8 cellular contexts compared by ENCODE assay signal in the genomic region with DNA sequence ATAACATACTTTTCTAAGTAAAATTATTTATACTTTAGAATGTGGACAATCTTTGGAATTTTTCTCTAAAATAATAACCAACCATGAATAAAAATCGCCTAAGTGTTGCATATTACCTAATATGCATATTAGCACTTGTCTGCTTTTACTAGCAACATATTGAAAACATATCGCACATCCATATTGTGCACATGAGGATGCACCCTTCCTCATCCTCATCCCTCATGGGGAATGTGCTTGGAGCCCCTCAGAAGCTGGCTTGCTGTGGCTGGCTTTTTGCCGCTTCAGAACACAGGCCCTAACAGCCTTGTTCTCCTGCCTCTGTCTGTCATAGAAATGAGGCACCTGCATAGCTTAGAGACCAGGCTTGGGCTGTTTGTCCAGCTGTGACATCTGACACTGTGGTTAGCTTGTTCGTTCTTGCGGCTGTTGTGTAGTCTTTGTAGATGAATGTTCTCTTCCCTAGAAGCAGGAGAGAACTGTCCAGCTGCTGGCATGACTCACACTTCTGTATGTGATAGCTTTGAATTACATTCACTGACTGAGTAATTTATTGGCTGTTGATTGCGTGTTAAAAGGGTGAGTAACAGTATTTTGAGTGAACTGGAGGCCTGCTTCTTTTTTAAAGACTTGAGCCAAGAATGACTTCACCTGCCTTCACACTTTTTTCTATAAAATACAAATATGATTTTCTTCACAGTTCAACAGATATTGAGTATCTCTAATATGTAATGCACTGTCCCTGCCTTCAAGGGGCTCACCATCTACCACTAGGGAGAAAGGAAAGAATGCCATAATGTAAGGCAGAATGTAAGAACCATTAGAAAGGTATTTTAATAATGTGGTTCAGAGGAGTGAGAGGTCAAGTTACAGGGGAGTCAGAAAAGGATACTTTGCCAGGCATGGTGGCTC.
A peak's percentile ranks its signal among the peaks of the same experiment; 100 is the strongest.
DNase-seq lines count a peak whose midpoint lies in the region; TF ChIP-seq lines count a peak whose summit lies in the region.

No MANE protein-coding gene starts in this region.

- WGBS in neuronal stem cell (ENCODE audit: extremely low coverage in 2 of 2, insufficient read length in 2 of 2, insufficient replicate concordance in 1 of 2), 2 donors, result no CpG with 5 or more reads among the region's 6 CpGs

- no peak overlapping the region for H2BK12ac ChIP-seq in neuronal stem cell (ENCODE audit: low read length)

- H2BK15ac ChIP-seq in neuronal stem cell (ENCODE audit: low read length), result no peak overlapping the region

- H2AFZ ChIP-seq in neuronal stem cell (ENCODE audit: low read length), result no peak overlapping the region

- H3K4me1 ChIP-seq in cardiac muscle cell (ENCODE audit: low read depth) (no peaks in the 10 kb centered on the region), neuronal stem cell (ENCODE audit: control insufficient read depth in 2 of 2, insufficient read depth in 1 of 2, low read depth in 1 of 2, low read length in 2 of 2) (peaks cover 0 to 8% of the 10 kb centered on the region in 2 donors)

- no peak for TF ChIP-seq CTCF in HFFc6 (IDR thresholded peaks at IDR 0.05)
- no peak for TF ChIP-seq CTCF in cardiac muscle cell (IDR thresholded peaks at IDR 0.05; ENCODE audit: low read depth, low read length)

- H3K36me3 ChIP-seq in MG63 (peaks cover 11% of the 10 kb centered on the region), cardiac muscle cell (no peaks in the 10 kb centered on the region), neuronal stem cell (replicated peaks in 1 of 2; ENCODE audit: control insufficient read depth in 2 of 2, insufficient read depth in 2 of 2, low read length in 2 of 2) (peaks cover 0 to 18% of the 10 kb centered on the region in 2 donors)

- H3K27me3 ChIP-seq in MG63, result no peaks in the 10 kb centered on the region
- H3K27me3 ChIP-seq in cardiac muscle cell, result no peaks in the 10 kb centered on the region
- H3K27me3 ChIP-seq in neuronal stem cell (ENCODE audit: control insufficient read depth in 3 of 3, insufficient read depth in 3 of 3, low read depth in 1 of 3, low read length in 3 of 3), result no peaks in the 10 kb centered on the region

- H3K23ac ChIP-seq in neuronal stem cell (ENCODE audit: low read depth, low read length, poor library complexity), result no peak overlapping the region

- H3K4me3 ChIP-seq in MG63 (no peak overlapping the region), cardiac muscle cell (no peak overlapping the region), neuronal stem cell (ENCODE audit: low read length in 2 of 2) (no peak overlapping the region)

- no peak overlapping the region for H3K4me3 Mint-ChIP-seq in HFFc6

- no peak overlapping the region for H4K8ac ChIP-seq in neuronal stem cell (ENCODE audit: low read depth, low read length)

- H2BK120ac ChIP-seq in neuronal stem cell (ENCODE audit: low read depth, low read length), result no peak overlapping the region

- no peak overlapping the region for H2AK5ac ChIP-seq in neuronal stem cell (ENCODE audit: low read depth, low read length)

- peaks cover 4% of the 10 kb centered on the region; the same call in 1 of the 2 replicates for H3K36me3 Mint-ChIP-seq in HFFc6 (ENCODE audit: low read depth)

- H3K9ac ChIP-seq in neuronal stem cell (ENCODE audit: low read depth, low read length, poor library complexity), result no peak overlapping the region

- H3K4ac ChIP-seq in neuronal stem cell (ENCODE audit: low read length), result no peak overlapping the region

- H3K27ac ChIP-seq in cardiac muscle cell (no peak overlapping the region), neuronal stem cell (replicated peaks; ENCODE audit: low read length) (no peak overlapping the region)

- no peak overlapping the region for H4K91ac ChIP-seq in neuronal stem cell (ENCODE audit: low read depth, low read length, poor library complexity)

- H3K27me3 Mint-ChIP-seq in HFFc6 (ENCODE audit: insufficient read depth), result peaks cover 25% of the 10 kb centered on the region

- H3K9me3 ChIP-seq in MG63, result peaks cover 11% of the 10 kb centered on the region
- no peaks in the 10 kb centered on the region for H3K9me3 ChIP-seq in cardiac muscle cell (ENCODE audit: low read depth)
- H3K9me3 ChIP-seq in neuronal stem cell (replicated peaks in 1 of 2; ENCODE audit: control insufficient read depth in 2 of 2, insufficient read depth in 1 of 2, low read depth in 1 of 2, low read length in 2 of 2), result peaks cover 0 to 11% of the 10 kb centered on the region in 2 donors

- peak; percentile 27 for DNase-seq in stimulated activated CD4-positive, alpha-beta T cell treated with anti-CD3 and anti-CD28 coated beads, Interleukin-15, amount 100 ng/mL, for 24 hours
- DNase-seq in stimulated activated CD4-positive, alpha-beta T cell treated with anti-CD3 and anti-CD28 coated beads, Interleukin-4, amount 100 ng/mL, for 4 hours, result no peak
- peak; percentile 95 for DNase-seq in HFFc6
- DNase-seq in MG63, result peak; percentile 94
- DNase-seq in SW 1271 (lab: John Stamatoyannopoulos, UW), result peak; percentile 92 to 97
- DNase-seq in cardiac muscle cell (ENCODE audit: low read depth in 1 of 2, low spot score in 1 of 2), result peak; percentile 22 to 97
- DNase-seq in stimulated activated CD8-positive, alpha-beta memory T cell treated with anti-CD3 and anti-CD28 coated beads, Interleukin-4, amount 100 ng/mL, for 48 hours, result peak; percentile 26
- DNase-seq in neuronal stem cell (ENCODE audit: low spot score), result no peak

- no peak overlapping the region for H3K18ac ChIP-seq in neuronal stem cell (ENCODE audit: low read length)

- no peaks in the 10 kb centered on the region for H3K79me1 ChIP-seq in neuronal stem cell (ENCODE audit: low read depth, low read length)

- H3K9me3 Mint-ChIP-seq in HFFc6, result peaks cover 5% of the 10 kb centered on the region; the same call in 1 of the 2 replicates

- H3K4me1 Mint-ChIP-seq in HFFc6 (ENCODE audit: low read depth), result peaks cover 12% of the 10 kb centered on the region

- H3K14ac ChIP-seq in neuronal stem cell (ENCODE audit: low read length), result no peak overlapping the region

- no peak overlapping the region for H3K4me2 ChIP-seq in neuronal stem cell (ENCODE audit: insufficient read depth, low read length, poor library complexity, severe bottlenecking)

- no peak overlapping the region for H3K27ac Mint-ChIP-seq in HFFc6

- no peak overlapping the region for H2BK5ac ChIP-seq in neuronal stem cell (ENCODE audit: low read length)

Comparison
In these comparisons a context has a peak if more than half of its experiments do, and no peak if none do; other contexts are left out.
1. DNase-seq: peak in stimulated activated CD4-positive, alpha-beta T cell treated with anti-CD3 and anti-CD28 coated beads, Interleukin-15, amount 100 ng/mL, for 24 hours (single experiment), HFFc6 (single experiment), MG63 (single experiment), SW 1271 (2 of 2), cardiac muscle cell (2 of 2) and stimulated activated CD8-positive, alpha-beta memory T cell treated with anti-CD3 and anti-CD28 coated beads, Interleukin-4, amount 100 ng/mL, for 48 hours (single experiment); none in stimulated activated CD4-positive, alpha-beta T cell treated with anti-CD3 and anti-CD28 coated beads, Interleukin-4, amount 100 ng/mL, for 4 hours (0 of 2) and neuronal stem cell (single experiment).